ENCODE assay signal across 10 cellular contexts in the genomic region with DNA sequence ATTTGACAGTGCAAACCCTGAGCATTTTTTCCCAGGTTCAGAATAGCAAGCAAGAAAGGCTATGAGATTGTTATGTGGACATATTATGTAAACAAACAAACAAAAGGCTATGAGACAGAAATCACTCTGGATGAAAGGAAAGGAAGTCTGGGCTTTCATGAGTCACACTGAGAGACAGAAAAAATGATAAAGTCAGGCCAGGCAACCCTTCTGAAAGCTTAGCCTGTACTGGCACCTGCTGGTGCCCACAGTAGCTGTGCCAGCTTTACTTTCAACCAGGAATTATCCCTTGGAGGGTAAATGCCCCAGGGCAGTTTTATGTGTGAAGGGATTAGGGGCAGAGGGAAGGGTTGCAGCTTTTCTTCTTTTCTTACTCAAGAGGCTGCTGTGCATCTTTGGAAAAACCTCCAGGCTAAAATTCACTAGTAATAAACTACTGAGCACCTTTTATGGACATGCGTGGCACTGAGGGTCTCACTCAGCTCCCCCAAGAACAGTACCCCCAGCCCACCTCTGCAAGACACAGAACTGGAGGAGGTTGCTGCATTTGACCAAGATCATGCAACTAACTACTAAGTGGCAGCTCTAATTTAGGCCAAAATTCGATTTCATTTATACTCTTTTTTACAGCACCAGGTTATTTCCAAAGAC. TPM values are rescaled to one million over a fixed set of nuclear protein-coding genes. Genes with fewer than 3 reads are reported as not detected.
DNase-seq lines count a peak whose midpoint lies in the region; ATAC-seq and TF ChIP-seq lines count a peak whose summit lies in the region.
"Had no signal": no experiment of that assay in that cellular context is flagged by ENCODE, and none has a peak within 500 bp of the region (broad histone marks: within the 10 kb centered on the region; RNA-seq: fewer than 3 reads in every experiment).

No MANE protein-coding gene starts in this region.

- H3K27me3 Mint-ChIP-seq in activated T-cell treated with anti-CD3 and anti-CD28 coated beads, Interleukin-2, amount 50 U/mL, for 4 hours (ENCODE audit: low read depth) = peaks cover 22% of the 10 kb centered on the region

- H3K4me3 Mint-ChIP-seq in activated T-cell treated with anti-CD3 and anti-CD28 coated beads, Interleukin-2, amount 50 U/mL, for 4 hours = no peak overlapping the region

- DNase-seq in NCI-H2081 (lab: John Stamatoyannopoulos, UW) (peak; percentile 57 to 83), NCI-H2081 treated with DMSO at 0.1 percent for 48 hours (lab: John Stamatoyannopoulos, UW) (no peak), NCI-H69 (lab: John Stamatoyannopoulos, UW) (peak; percentile 89), epithelial cell of proximal tubule (ENCODE audit: low read depth) (peak; percentile 32), pons (ENCODE audit: low spot score) (peak; percentile 53), NCI-H1048 (lab: John Stamatoyannopoulos, UW) (no peak)
- DNase-seq in activated T-cell treated with anti-CD3 and anti-CD28 coated beads, Interleukin-2, amount 50 U/mL, for 48 hours = no peak
- no peak for DNase-seq in activated T-cell treated with anti-CD3 and anti-CD28 coated beads, Interleukin-2, amount 50 U/mL, for 4 hours
- DNase-seq: pancreas had no signal

- no peaks in the 10 kb centered on the region for H3K4me1 Mint-ChIP-seq in activated T-cell treated with anti-CD3 and anti-CD28 coated beads, Interleukin-2, amount 50 U/mL, for 4 hours (ENCODE audit: low read depth)

- H3K4me3 ChIP-seq in epithelial cell of proximal tubule (ENCODE audit: low read depth, low read length) = no peak overlapping the region
- H3K4me3 ChIP-seq: BLaER1, pancreas had no signal

- H3K36me3 Mint-ChIP-seq in activated T-cell treated with anti-CD3 and anti-CD28 coated beads, Interleukin-2, amount 50 U/mL, for 4 hours (ENCODE audit: insufficient read depth) = no peaks in the 10 kb centered on the region

- H3K9me3 Mint-ChIP-seq in activated T-cell treated with anti-CD3 and anti-CD28 coated beads, Interleukin-2, amount 50 U/mL, for 4 hours = no peaks in the 10 kb centered on the region

- TF ChIP-seq CTCF in epithelial cell of proximal tubule (conservative IDR thresholded peaks at IDR 0.05; ENCODE audit: low read depth, low read length) = peak; percentile 87

- no peak for ATAC-seq in activated T-cell treated with anti-CD3 and anti-CD28 coated beads, Interleukin-2, amount 50 U/mL, for 4 hours

RNA-seq across cellular contexts. Expression of gene ACTL7B, which starts 41.7 kb away (rescaled TPM):
- not detected in 2 replicates for total RNA-seq in epithelial cell of proximal tubule
- total RNA-seq in activated T-cell treated with anti-CD3 and anti-CD28 coated beads, Interleukin-2, amount 50 U/mL, for 4 hours = under 1 TPM in 1 of 3 donors, not detected in 2; 0.19 TPM
- total RNA-seq: pancreas had no signal

RNA-seq across cellular contexts. Expression of gene ACTL7A, which starts 48.0 kb away (rescaled TPM):
- not detected in 2 replicates for total RNA-seq in epithelial cell of proximal tubule
- not detected for total RNA-seq in activated T-cell treated with anti-CD3 and anti-CD28 coated beads, Interleukin-2, amount 50 U/mL, for 4 hours
- total RNA-seq: pancreas had no signal

Comparison
In these comparisons a context has a peak if more than half of its experiments do, and no peak if none do; other contexts are left out.
1. DNase-seq: peak in NCI-H2081 (2 of 2), NCI-H69 (single experiment), epithelial cell of proximal tubule (single experiment) and pons (single experiment); none in NCI-H2081 treated with DMSO at 0.1 percent for 48 hours (single experiment), activated T-cell treated with anti-CD3 and anti-CD28 coated beads, Interleukin-2, amount 50 U/mL, for 48 hours (0 of 2), NCI-H1048 (single experiment) and activated T-cell treated with anti-CD3 and anti-CD28 coated beads, Interleukin-2, amount 50 U/mL, for 4 hours (single experiment).